Comparison of ENCODE assay signal across 20 cellular contexts in the genomic region with DNA sequence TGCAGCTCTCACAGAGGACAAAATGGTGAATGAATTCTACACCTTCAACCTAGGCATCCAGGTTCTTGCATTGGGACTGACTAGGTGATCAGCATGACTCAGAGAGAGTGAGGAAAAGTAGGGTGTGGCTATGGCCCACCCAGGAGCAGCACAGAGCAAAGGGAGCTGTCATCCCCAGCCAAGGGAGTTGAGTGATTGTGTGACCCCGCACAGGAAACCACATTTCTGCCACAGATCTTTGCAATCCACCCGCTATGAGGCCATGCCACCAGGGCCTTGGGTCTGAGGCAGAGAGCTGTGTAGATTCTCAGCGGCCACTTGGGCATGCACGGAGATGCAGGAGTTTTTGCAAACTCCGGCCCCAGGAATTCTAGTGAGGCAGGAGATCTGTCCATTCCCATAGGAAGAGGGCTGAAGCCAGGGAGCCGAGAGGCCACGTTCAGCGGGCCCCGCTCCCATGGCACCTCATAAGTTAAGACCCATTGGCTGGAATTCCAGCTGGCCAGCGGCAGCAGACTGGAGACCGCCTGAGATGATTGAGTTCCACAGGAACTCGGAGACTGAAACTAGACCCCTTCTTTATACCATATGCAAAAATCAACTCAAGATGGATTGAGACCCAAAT.
DNase-seq lines count a peak whose midpoint lies in the region; ATAC-seq and TF ChIP-seq lines count a peak whose summit lies in the region.
"Had no signal": no experiment of that assay in that cellular context is flagged by ENCODE, and none has a peak within 500 bp of the region (broad histone marks: within the 10 kb centered on the region; RNA-seq: fewer than 3 reads in every experiment).

No MANE protein-coding gene starts in this region.

- DNase-seq in GF-D8 (lab: John Stamatoyannopoulos, UW) (peak; percentile 26), Kasumi-1 (lab: John Stamatoyannopoulos, UW) (peak; percentile 66 to 69), UCSD-AML1 (lab: John Stamatoyannopoulos, UW; ENCODE audit: unreplicated experiment) (peak; percentile 77), mesothelial cell of epicardium (ENCODE audit: low spot score in 2 of 2, unreplicated experiment in 2 of 2) (no peak), midbrain (lab: John Stamatoyannopoulos, UW) (no peak)
- DNase-seq in stimulated activated CD4-positive, alpha-beta T cell treated with anti-CD3 and anti-CD28 coated beads, Interleukin-4, amount 100 ng/mL, for 4 hours, result no peak
- no peak for DNase-seq in stimulated activated CD4-positive, alpha-beta T cell treated with anti-CD3 and anti-CD28 coated beads, Interleukin-2, amount 100 ng/mL, for 48 hours
- DNase-seq: activated CD4-positive, alpha-beta T cell treated with anti-CD3 and anti-CD28 coated beads, Interleukin-2, amount 50 U/mL, for 48 hours; activated T-cell treated with anti-CD3 and anti-CD28 coated beads, Interleukin-2, amount 50 U/mL, for 48 hours; kidney; NCI-H1417; NCI-H2171 treated with DMSO at 0.1 percent for 48 hours; NCI-H774; stimulated activated CD8-positive, alpha-beta memory T cell treated with anti-CD3 and anti-CD28 coated beads, Interleukin-4, amount 100 ng/mL, for 48 hours; WERI-Rb-1 had no signal

- no peak overlapping the region for H3K4me3 Mint-ChIP-seq in mesothelial cell of epicardium
- H3K4me3 Mint-ChIP-seq: memory B cell, nephron had no signal

- ATAC-seq in GM19397 (IDR thresholded peaks at IDR 0.05; ENCODE audit: unreplicated experiment), result peak; percentile 61

- TF ChIP-seq CTCF in mesothelial cell of epicardium (IDR thresholded peaks at IDR 0.05; ENCODE audit: unreplicated experiment), result no peak

- no peaks in the 10 kb centered on the region for H3K27me3 Mint-ChIP-seq in mesothelial cell of epicardium (ENCODE audit: low read depth)
- H3K27me3 Mint-ChIP-seq: progenitor cell of endocrine pancreas had no signal

- H3K4me1 Mint-ChIP-seq in mesothelial cell of epicardium, result no peaks in the 10 kb centered on the region
- H3K4me1 Mint-ChIP-seq: nephron had no signal

- H3K9me3 Mint-ChIP-seq in mesothelial cell of epicardium, result peaks cover 3% of the 10 kb centered on the region
- H3K9me3 Mint-ChIP-seq: memory B cell had no signal

- no peaks in the 10 kb centered on the region for H3K36me3 Mint-ChIP-seq in mesothelial cell of epicardium
- H3K36me3 Mint-ChIP-seq: memory B cell had no signal

- H3K27ac Mint-ChIP-seq in mesothelial cell of epicardium, result no peak overlapping the region
- H3K27ac Mint-ChIP-seq: activated naive CD4-positive, alpha-beta T cell treated with anti-CD3 and anti-CD28 coated beads, Interleukin-2, amount 50 U/mL, for 72 hours; memory B cell; nephron; progenitor cell of endocrine pancreas had no signal

Comparison
In these comparisons a context has a peak if more than half of its experiments do, and no peak if none do; other contexts are left out.
1. DNase-seq: peak in GF-D8 (single experiment), Kasumi-1 (2 of 2) and UCSD-AML1 (single experiment); none in stimulated activated CD4-positive, alpha-beta T cell treated with anti-CD3 and anti-CD28 coated beads, Interleukin-4, amount 100 ng/mL, for 4 hours (0 of 2), stimulated activated CD4-positive, alpha-beta T cell treated with anti-CD3 and anti-CD28 coated beads, Interleukin-2, amount 100 ng/mL, for 48 hours (0 of 2), mesothelial cell of epicardium (0 of 2) and midbrain (single experiment).